In genomic region chr1:15220024-15220392, GRCh38 we compare ENCODE assay signal across 6 cellular contexts. TPM values are rescaled to one million over a fixed set of nuclear protein-coding genes. Genes with fewer than 3 reads are reported as not detected.
"Had no signal": no experiment of that assay in that cellular context is flagged by ENCODE, and none has a peak within 500 bp of the region (broad histone marks: within the 10 kb centered on the region; RNA-seq: fewer than 3 reads in every experiment).

No MANE protein-coding gene starts in this region.

- H3K4me2 ChIP-seq: GM23338 had no signal

- DNase-seq: H9, HCEC 1CT, IMR-90 had no signal

- H3K27ac ChIP-seq: HL-60 had no signal

- ATAC-seq: GM23338, K562 had no signal

- H3K4me3 ChIP-seq: GM23338, K562 had no signal

- H2AFZ ChIP-seq: GM23338 had no signal

RNA-seq across cellular contexts. Expression of gene FHAD1, which starts 27.0 kb away (rescaled TPM):
- total RNA-seq: IMR-90 had no signal
